ENCODE assay signal across 8 cellular contexts in the genomic region with DNA sequence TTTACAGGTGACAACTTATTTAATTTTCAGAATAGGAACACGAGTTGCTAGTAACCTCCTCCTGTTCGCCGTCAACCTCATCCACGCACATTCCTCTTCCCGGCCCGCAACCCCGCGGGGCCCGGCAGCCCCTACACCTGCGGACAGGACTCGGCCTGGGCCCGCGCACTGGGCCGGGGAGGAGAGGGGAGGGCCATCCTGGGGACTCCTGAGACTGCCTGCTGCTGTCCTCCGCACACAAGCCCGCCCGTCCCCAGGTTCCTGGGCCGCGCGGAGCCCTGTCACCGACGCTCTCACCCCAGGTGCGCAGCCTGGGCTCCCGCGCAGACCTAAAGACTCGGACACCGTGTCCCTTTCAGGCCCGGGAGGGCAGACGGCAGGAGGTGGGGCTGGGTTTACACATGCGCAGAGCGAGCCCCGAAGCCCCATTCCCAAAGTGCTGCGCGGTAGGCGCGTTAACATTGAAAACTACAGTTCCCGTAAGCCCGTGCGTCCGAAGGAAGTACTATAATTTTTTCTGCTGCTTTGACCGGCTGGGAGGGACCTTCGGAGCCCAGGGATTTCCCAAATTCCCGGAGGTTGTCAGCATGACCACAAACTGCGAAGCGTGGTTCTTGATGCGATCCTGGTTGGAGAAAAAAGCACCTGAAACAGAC.
DNase-seq lines count a peak whose midpoint lies in the region; ATAC-seq lines count a peak whose summit lies in the region.

No MANE protein-coding gene starts in this region.

- DNase-seq in CD1c-positive myeloid dendritic cell (ENCODE audit: extremely low spot score) (peak; percentile 79), HUDEP-2 (lab: John Stamatoyannopoulos, UW; ENCODE audit: unreplicated experiment in 76 of 76) (peak in 72 of 76 experiments; percentile 2 to 79 (median 58)), NOMO-1 (lab: John Stamatoyannopoulos, UW; ENCODE audit: unreplicated experiment in 2 of 2) (peak; percentile 34 to 51), lung microvascular endothelial cell (ENCODE audit: low read depth in 2 of 2) (peak; percentile 82 to 90)
- DNase-seq in activated CD8-positive, alpha-beta memory T cell treated with anti-CD3 and anti-CD28 coated beads for 24 hours = peak; percentile 87
- peak; percentile 43 for DNase-seq in effector CD8-positive, alpha-beta T cell (lab: John Stamatoyannopoulos, UW)
- peak; percentile 79 for DNase-seq in stimulated activated CD4-positive, alpha-beta T cell treated with anti-CD3 and anti-CD28 coated beads, Interleukin-4, amount 100 ng/mL, for 24 hours

- peak; percentile 97 for ATAC-seq in GM21515 (IDR thresholded peaks at IDR 0.05; ENCODE audit: unreplicated experiment)

Comparison
In these comparisons a context has a peak if more than half of its experiments do, and no peak if none do; other contexts are left out.
1. Peak in every context shown above with its lines: DNase-seq and ATAC-seq.